8 cellular contexts compared by ENCODE assay signal in the genomic region with DNA sequence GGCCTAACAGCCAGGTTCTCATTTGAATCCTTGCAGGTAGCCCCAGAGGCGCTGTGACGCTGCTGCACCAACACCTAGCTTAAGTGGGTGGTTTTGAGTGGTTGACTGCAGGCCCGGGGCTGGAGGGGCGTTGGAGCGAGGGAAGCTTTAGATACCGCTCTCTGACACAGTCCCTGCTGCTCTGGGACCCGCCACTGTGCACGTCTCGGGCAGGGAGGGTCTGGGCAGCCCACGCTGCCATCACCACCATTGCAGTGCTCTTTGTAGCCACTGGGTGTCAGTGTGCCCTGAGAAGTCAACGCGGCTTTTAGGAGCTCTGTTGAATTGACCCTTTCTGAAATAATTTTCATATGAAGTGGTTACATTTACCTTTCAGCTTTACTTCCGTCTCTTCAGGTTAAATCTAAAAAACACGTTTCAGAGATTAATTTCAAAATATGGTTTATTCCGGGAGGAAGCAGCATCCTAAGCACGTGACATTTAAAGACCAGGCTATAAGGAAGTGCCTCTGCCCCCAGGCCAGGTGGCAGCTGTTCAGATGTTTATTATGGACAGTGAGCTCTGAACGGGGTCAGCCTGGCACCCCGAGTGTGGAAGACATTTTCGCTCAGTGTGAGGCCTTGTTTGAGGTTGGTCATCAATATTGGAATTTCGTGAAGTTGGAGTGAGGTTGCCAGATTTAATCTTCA. TPM values are rescaled to one million over a fixed set of nuclear protein-coding genes. Genes with fewer than 3 reads are reported as not detected.
DNase-seq lines count a peak whose midpoint lies in the region; ATAC-seq and TF ChIP-seq lines count a peak whose summit lies in the region.

No MANE protein-coding gene starts in this region.

- intact Hi-C loops in Calu3 (cut with micrococcal nuclease; ENCODE audit: unreplicated experiment) (loop anchor here (1.0 kb wide), 1 partner anchor 633 kb away; no protein-coding TSS in a partner anchor), posterior cingulate gyrus (cut with DNase I) (loop anchor here (1.0 to 5.0 kb wide), 2 partner anchors 89 to 633 kb away; no protein-coding TSS in a partner anchor), vagina (cut with DNase I) (loop anchor here (2.0 to 5.0 kb wide), 2 partner anchors 89 to 634 kb away; no protein-coding TSS in a partner anchor)
- intact Hi-C loops in activated naive CD4-positive, alpha-beta T cell treated with anti-CD3 and anti-CD28 coated beads for 36 hours (cut with micrococcal nuclease), result loop anchor here (1.0 to 10.0 kb wide), 3 partner anchors 92 to 633 kb away; a partner anchor contains a TSS

- ATAC-seq in GM18511 (IDR thresholded peaks at IDR 0.05; ENCODE audit: unreplicated experiment), result no peak

- H3K4me3 Mint-ChIP-seq in Calu3 (ENCODE audit: low read depth, unreplicated experiment), result no peak overlapping the region
- H3K4me3 Mint-ChIP-seq in activated naive CD4-positive, alpha-beta T cell treated with anti-CD3 and anti-CD28 coated beads for 36 hours, result no peak overlapping the region

- no peaks in the 10 kb centered on the region for H3K27me3 ChIP-seq in SJCRH30
- H3K27me3 ChIP-seq in vagina, result no peaks in the 10 kb centered on the region

- H3K36me3 ChIP-seq in SJCRH30, result no peaks in the 10 kb centered on the region; the same call in 1 of the 2 replicates
- H3K36me3 ChIP-seq in vagina, result peaks cover 0 to 72% of the 10 kb centered on the region in 2 donors

- H3K27ac ChIP-seq in SJCRH30, result no peak overlapping the region
- no peak overlapping the region for H3K27ac ChIP-seq in vagina

- H3K4me3 ChIP-seq in SJCRH30 (no peak overlapping the region), vagina (no peak overlapping the region)

- H3K9me3 ChIP-seq in SJCRH30 (replicated peaks), result no peaks in the 10 kb centered on the region
- no peaks in the 10 kb centered on the region for H3K9me3 ChIP-seq in vagina

- DNase-seq in Calu3 (peak; percentile 53), HuH-7.5 (ENCODE audit: low spot score) (peak; percentile 51), SJCRH30 (peak; percentile 42 to 64), globus pallidus (ENCODE audit: low spot score) (peak; percentile 27), posterior cingulate gyrus (peak in 6 of 10 donors; percentile 42 to 91 (median 60)), vagina (ENCODE audit: extremely low spot score in 2 of 2) (no peak)
- DNase-seq in activated naive CD4-positive, alpha-beta T cell treated with anti-CD3 and anti-CD28 coated beads for 36 hours, result peak; percentile 68

- peaks cover 42% of the 10 kb centered on the region for H3K36me3 Mint-ChIP-seq in Calu3 (ENCODE audit: insufficient read depth, unreplicated experiment)
- H3K36me3 Mint-ChIP-seq in activated naive CD4-positive, alpha-beta T cell treated with anti-CD3 and anti-CD28 coated beads for 36 hours (ENCODE audit: low read depth), result peaks cover 35% of the 10 kb centered on the region

- no TSS peak for BruUV-seq in Calu3 (replicated peaks; lab: Mats Ljungman, UMichigan)

- H3K4me1 ChIP-seq in SJCRH30 (0 out of 2 replicates have a peak, but pooled peaks cover 2% of the 10 kb centered on the region), vagina (no peaks in the 10 kb centered on the region)

- TF ChIP-seq POLR2A in vagina (IDR thresholded peaks at IDR 0.05), result no peak

- H3K27ac Mint-ChIP-seq in Calu3 (ENCODE audit: unreplicated experiment), result no peak overlapping the region
- H3K27ac Mint-ChIP-seq in activated naive CD4-positive, alpha-beta T cell treated with anti-CD3 and anti-CD28 coated beads for 36 hours, result no peak overlapping the region

- no peaks in the 10 kb centered on the region for H3K27me3 Mint-ChIP-seq in Calu3 (ENCODE audit: unreplicated experiment)
- H3K27me3 Mint-ChIP-seq in activated naive CD4-positive, alpha-beta T cell treated with anti-CD3 and anti-CD28 coated beads for 36 hours (ENCODE audit: low read depth), result no peaks in the 10 kb centered on the region

- CTCF ChIA-PET in Calu3 (lab: Charles Lee), result interaction anchor here (0.6 to 1.7 kb wide), 11 partner anchors 11 to 692 kb away, joined by 3 to 56 read pairs (median 5); no protein-coding TSS in a partner anchor
- CTCF ChIA-PET in activated naive CD4-positive, alpha-beta T cell treated with anti-CD3 and anti-CD28 coated beads for 36 hours (lab: Charles Lee), result interaction anchor here (0.6 to 5.1 kb wide), 30 partner anchors 10 to 668 kb away, joined by 3 to 46 read pairs (median 4); a partner anchor contains a TSS

- no peaks in the 10 kb centered on the region for H3K9me3 Mint-ChIP-seq in Calu3 (ENCODE audit: low read depth, unreplicated experiment)
- H3K9me3 Mint-ChIP-seq in activated naive CD4-positive, alpha-beta T cell treated with anti-CD3 and anti-CD28 coated beads for 36 hours, result no peaks in the 10 kb centered on the region

- no peaks in the 10 kb centered on the region for H3K4me1 Mint-ChIP-seq in Calu3 (ENCODE audit: low read depth, unreplicated experiment)
- peaks cover 17% of the 10 kb centered on the region for H3K4me1 Mint-ChIP-seq in activated naive CD4-positive, alpha-beta T cell treated with anti-CD3 and anti-CD28 coated beads for 36 hours (ENCODE audit: low read depth)

- TF ChIP-seq CTCF in Calu3 (IDR thresholded peaks at IDR 0.05; ENCODE audit: unreplicated experiment) (peak; percentile 91), vagina (IDR thresholded peaks at IDR 0.05) (peak; percentile 91 to 93 (median 92))

RNA-seq across cellular contexts. Expression of a gene that starts 30.9 kb away (rescaled TPM):
- total RNA-seq in Calu3 (2022) (11.1 and 15.6 TPM in 2 replicates), vagina (11.3 TPM)
- not detected in 2 replicates for total RNA-seq in SJCRH30 (2014; rRNA removed; shearing (Covaris generic))
- 10 to 100 TPM; 37.2 to 37.6 TPM for total RNA-seq in activated naive CD4-positive, alpha-beta T cell treated with anti-CD3 and anti-CD28 coated beads for 36 hours

RNA-seq across cellular contexts. Expression of a gene that starts 38.0 kb away (rescaled TPM):
- total RNA-seq in Calu3 (2022), result 47.0 and 55.3 TPM in 2 replicates
- total RNA-seq in SJCRH30 (2014; rRNA removed; shearing (Covaris generic)), result 45.8 and 49.1 TPM in 2 replicates
- 10 to 100 TPM; 35.9 to 37.8 TPM for total RNA-seq in activated naive CD4-positive, alpha-beta T cell treated with anti-CD3 and anti-CD28 coated beads for 36 hours
- 22.3 TPM for total RNA-seq in vagina

Comparison
In these comparisons a context has a peak if more than half of its experiments do, and no peak if none do; other contexts are left out.
1. DNase-seq: peak in Calu3 (single experiment), HuH-7.5 (single experiment), SJCRH30 (2 of 2), activated naive CD4-positive, alpha-beta T cell treated with anti-CD3 and anti-CD28 coated beads for 36 hours (single experiment), globus pallidus (single experiment) and posterior cingulate gyrus (6 of 10); none in vagina (0 of 2).
2. RNA of a gene that starts 30.9 kb away (total RNA-seq): 37.2 to 37.6 TPM in activated naive CD4-positive, alpha-beta T cell treated with anti-CD3 and anti-CD28 coated beads for 36 hours, 11.1 to 15.6 TPM in Calu3 and 11.3 TPM in vagina (single experiment); not detected in SJCRH30; every median in the first group is over 10 times any median in the second.